In genomic region chr5:126846756-126847155, GRCh38 we compare ENCODE assay signal across 12 cellular contexts.
DNase-seq lines count a peak whose midpoint lies in the region; ATAC-seq and TF ChIP-seq lines count a peak whose summit lies in the region.
"Had no signal": no experiment of that assay in that cellular context is flagged by ENCODE, and none has a peak within 500 bp of the region (broad histone marks: within the 10 kb centered on the region; RNA-seq: fewer than 3 reads in every experiment).

No MANE protein-coding gene starts in this region.

- POLR2A ChIA-PET in MCF 10A (lab: Yijun Ruan, JAX), result no interaction called here
- POLR2A ChIA-PET in activated B cell treated with CpG ODN at 0.5 μM for 24 hours (lab: Charles Lee), result no interaction called here

- H3K4me1 ChIP-seq in mammary epithelial cell (ENCODE audit: insufficient read depth, low read length), result no peaks in the 10 kb centered on the region
- H3K4me1 ChIP-seq in thymus (ENCODE audit: control insufficient read depth, insufficient read depth, low read length), result peaks cover 8% of the 10 kb centered on the region

- DNase-seq in mammary epithelial cell, result no peak
- DNase-seq in MCF 10A (ENCODE audit: unreplicated experiment), result no peak
- no peak for DNase-seq in activated B cell treated with CpG ODN at 0.5 μM for 24 hours
- DNase-seq in mesothelial cell of epicardium (ENCODE audit: low spot score in 2 of 2, unreplicated experiment in 2 of 2), result no peak
- no peak for DNase-seq in dorsolateral prefrontal cortex
- no peak for DNase-seq in DMS53 treated with DMSO at 0.1 percent for 48 hours (lab: John Stamatoyannopoulos, UW; ENCODE audit: unreplicated experiment)
- DNase-seq in pons (ENCODE audit: low spot score), result no peak
- DNase-seq: activated CD4-positive, CD25-positive, alpha-beta regulatory T cell treated with anti-CD3 and anti-CD28 coated beads, Interleukin-2, amount 50 U/mL, for 72 hours; caudate nucleus; NCI-H526; nucleus accumbens had no signal

- peak overlapping the region; percentile 44 for H2AFZ ChIP-seq in mammary epithelial cell (ENCODE audit: low read depth, low read length)

- H3K27me3 ChIP-seq in mammary epithelial cell (ENCODE audit: insufficient read depth, low read length) (no peaks in the 10 kb centered on the region), thymus (ENCODE audit: control insufficient read depth, insufficient read depth) (no peaks in the 10 kb centered on the region), dorsolateral prefrontal cortex (no peaks in the 10 kb centered on the region)

- no peak overlapping the region for H3K9ac ChIP-seq in mammary epithelial cell (ENCODE audit: insufficient read depth, low read length)

- H3K4me1 Mint-ChIP-seq in MCF 10A (ENCODE audit: insufficient read depth, unreplicated experiment) (no peaks in the 10 kb centered on the region), activated B cell treated with CpG ODN at 0.5 μM for 24 hours (peaks cover 45% of the 10 kb centered on the region), mesothelial cell of epicardium (peaks cover 65% of the 10 kb centered on the region)

- H3K27me3 Mint-ChIP-seq in MCF 10A (ENCODE audit: insufficient read depth, unreplicated experiment), result no peaks in the 10 kb centered on the region
- no peaks in the 10 kb centered on the region for H3K27me3 Mint-ChIP-seq in activated B cell treated with CpG ODN at 0.5 μM for 24 hours
- peaks cover 34% of the 10 kb centered on the region for H3K27me3 Mint-ChIP-seq in mesothelial cell of epicardium (ENCODE audit: low read depth)

- no peak for ATAC-seq in activated B cell treated with CpG ODN at 0.5 μM for 24 hours (ENCODE audit: low read depth)

- H3K9me3 Mint-ChIP-seq in MCF 10A (ENCODE audit: unreplicated experiment), result no peaks in the 10 kb centered on the region
- no peaks in the 10 kb centered on the region for H3K9me3 Mint-ChIP-seq in activated B cell treated with CpG ODN at 0.5 μM for 24 hours
- H3K9me3 Mint-ChIP-seq in mesothelial cell of epicardium, result no peaks in the 10 kb centered on the region

- TF ChIP-seq CTCF in mammary epithelial cell (conservative IDR thresholded peaks at IDR 0.05 in 1 of 2, IDR thresholded peaks at IDR 0.05 in 1 of 2; ENCODE audit: extremely low read depth in 1 of 2, insufficient read depth in 1 of 2, low read depth in 1 of 2, low read length in 2 of 2) (no peak), MCF 10A (IDR thresholded peaks at IDR 0.05; ENCODE audit: unreplicated experiment) (no peak), activated B cell treated with CpG ODN at 0.5 μM for 24 hours (IDR thresholded peaks at IDR 0.05) (no peak), mesothelial cell of epicardium (IDR thresholded peaks at IDR 0.05; ENCODE audit: unreplicated experiment) (no peak), dorsolateral prefrontal cortex (IDR thresholded peaks at IDR 0.05 in 54 of 56, conservative IDR thresholded peaks at IDR 0.05 in 2 of 56; ENCODE audit: low read depth in 1 of 56, partially characterized antibody in 56 of 56) (no peak)

- no peak overlapping the region for H3K27ac ChIP-seq in mammary epithelial cell (ENCODE audit: insufficient read depth, low read depth, low read length)
- peak overlapping the region; percentile 40 for H3K27ac ChIP-seq in thymus (ENCODE audit: low read depth)
- no peak overlapping the region for H3K27ac ChIP-seq in dorsolateral prefrontal cortex

- H3K36me3 ChIP-seq in mammary epithelial cell (ENCODE audit: insufficient read depth, low read length) (no peaks in the 10 kb centered on the region), thymus (ENCODE audit: control insufficient read depth, insufficient read depth) (peaks cover 3% of the 10 kb centered on the region)

- BruUV-seq in mammary epithelial cell (replicated peaks; lab: Mats Ljungman, UMichigan) (no TSS peak), MCF 10A (replicated peaks; lab: Mats Ljungman, UMichigan) (no TSS peak)

- H4K20me1 ChIP-seq in mammary epithelial cell (ENCODE audit: insufficient read depth, low read length), result no peaks in the 10 kb centered on the region

- H3K27ac Mint-ChIP-seq in MCF 10A (ENCODE audit: low read depth, unreplicated experiment) (no peak overlapping the region), activated B cell treated with CpG ODN at 0.5 μM for 24 hours (peak overlapping the region; percentile 95), mesothelial cell of epicardium (peak overlapping the region; percentile 11)

- CTCF ChIA-PET in mammary epithelial cell (lab: Charles Lee; ENCODE audit: low non-redundant PET), result no interaction called here
- CTCF ChIA-PET in MCF 10A (lab: Yijun Ruan, JAX), result interaction anchor here (1.2 kb wide), 1 partner anchor 467 kb away, joined by 3 read pairs; no protein-coding TSS in a partner anchor
- CTCF ChIA-PET in activated B cell treated with CpG ODN at 0.5 μM for 24 hours (lab: Charles Lee), result no interaction called here

- dilution Hi-C loops in mammary epithelial cell (cut with HindIII; ENCODE audit: low sequenced_read_pairs), result no loop called here

- in situ Hi-C loops in mammary epithelial cell (cut with MboI; ENCODE audit: low sequenced_read_pairs in 2 of 2), result no loop called here

- no peak overlapping the region for H3K4me3 ChIP-seq in mammary epithelial cell (replicated peaks in 1 of 3; ENCODE audit: insufficient read depth in 1 of 3, low read depth in 2 of 3, low read length in 3 of 3)
- no peak overlapping the region for H3K4me3 ChIP-seq in thymus (ENCODE audit: low read length)
- no peak overlapping the region for H3K4me3 ChIP-seq in dorsolateral prefrontal cortex

- H3K79me2 ChIP-seq in mammary epithelial cell (ENCODE audit: insufficient read depth, low read length), result no peaks in the 10 kb centered on the region

- no peak overlapping the region for H3K4me3 Mint-ChIP-seq in MCF 10A (ENCODE audit: unreplicated experiment)
- no peak overlapping the region for H3K4me3 Mint-ChIP-seq in activated B cell treated with CpG ODN at 0.5 μM for 24 hours
- no peak overlapping the region for H3K4me3 Mint-ChIP-seq in mesothelial cell of epicardium

- no peaks in the 10 kb centered on the region for H3K36me3 Mint-ChIP-seq in MCF 10A (ENCODE audit: insufficient read depth, unreplicated experiment)
- no peaks in the 10 kb centered on the region for H3K36me3 Mint-ChIP-seq in activated B cell treated with CpG ODN at 0.5 μM for 24 hours (ENCODE audit: low read depth)
- no peaks in the 10 kb centered on the region for H3K36me3 Mint-ChIP-seq in mesothelial cell of epicardium

- H3K9me3 ChIP-seq in mammary epithelial cell (replicated peaks; ENCODE audit: insufficient read depth, low read length) (no peaks in the 10 kb centered on the region), thymus (ENCODE audit: control insufficient read depth) (no peaks in the 10 kb centered on the region)

- no peak overlapping the region for H3K4me2 ChIP-seq in mammary epithelial cell (ENCODE audit: insufficient read depth, low read depth, low read length)

- intact Hi-C loops in mammary epithelial cell (cut with micrococcal nuclease), result no loop called here
- intact Hi-C loops in MCF 10A (cut with micrococcal nuclease), result loop anchor here (2.0 kb wide), 1 partner anchor 196 kb away; no protein-coding TSS in a partner anchor
- intact Hi-C loops in activated B cell treated with CpG ODN at 0.5 μM for 24 hours (cut with micrococcal nuclease), result loop anchor here (5.0 kb wide), 1 partner anchor 381 kb away; no protein-coding TSS in a partner anchor
- intact Hi-C loops in dorsolateral prefrontal cortex (cut with DNase I), result no loop called here

- 61% methylated on average over 3 of the region's 3 CpGs for WGBS in mammary epithelial cell (ENCODE audit: low coverage, missing lambda C conversion rate)
- 96% methylated on average over 3 of the region's 3 CpGs for WGBS in thymus

Comparison
In these comparisons a context has a peak if more than half of its experiments do, and no peak if none do; other contexts are left out.
1. intact Hi-C loops: an anchor here in MCF 10A (2.0 kb wide) and activated B cell treated with CpG ODN at 0.5 μM for 24 hours (5.0 kb wide); none called in mammary epithelial cell and dorsolateral prefrontal cortex.